Comparison of ENCODE assay signal across 1 cellular context in genomic region chr19:35643255-35644205, GRCh38.
A peak's percentile ranks its signal among the peaks of the same experiment; 100 is the strongest.
TF ChIP-seq lines count a peak whose summit lies in the region.

No MANE protein-coding gene starts in this region.

TF ChIP-seq in HepG2, 621 proteins besides CTCF, POLR2A, EP300 and RAD21 (continued from another document and continues in another):
- TF ChIP-seq RNF219 (CRISPR knock-in tag; IDR thresholded peaks at IDR 0.05) = no peak
- no peak for TF ChIP-seq ZBTB40 (IDR thresholded peaks at IDR 0.05)
- peak; percentile 67 for TF ChIP-seq ZBTB40 (CRISPR knock-in tag; IDR thresholded peaks at IDR 0.05)
- no peak for TF ChIP-seq ARID3A (IDR thresholded peaks at IDR 0.05; ENCODE audit: low read depth, low read length)
- peak; percentile 76; the same call in 1 of the 2 replicates for TF ChIP-seq E2F1 (CRISPR knock-in tag; IDR thresholded peaks at IDR 0.05)
- no peak for TF ChIP-seq ZNF33A (CRISPR knock-in tag; IDR thresholded peaks at IDR 0.05; ENCODE audit: borderline replicate concordance)
- TF ChIP-seq PRDM15 (CRISPR knock-in tag; IDR thresholded peaks at IDR 0.05) = peak; percentile 49; the same call in 1 of the 2 replicates
- no peak for TF ChIP-seq ZNF207 (IDR thresholded peaks at IDR 0.05; ENCODE audit: borderline replicate concordance)
- TF ChIP-seq SP4 (CRISPR knock-in tag; IDR thresholded peaks at IDR 0.05) = peak; percentile 87
- TF ChIP-seq EED (CRISPR knock-in tag; IDR thresholded peaks at IDR 0.05) = no peak; the same call in 1 of the 2 replicates
- TF ChIP-seq NRL (CRISPR knock-in tag; IDR thresholded peaks at IDR 0.05; ENCODE audit: borderline replicate concordance) = peak; percentile 42
- peak; percentile 56; the same call in 1 of the 2 replicates for TF ChIP-seq HES4 (CRISPR knock-in tag; IDR thresholded peaks at IDR 0.05; ENCODE audit: borderline replicate concordance)
- peak; percentile 73 for TF ChIP-seq MLXIP (CRISPR knock-in tag; IDR thresholded peaks at IDR 0.05; ENCODE audit: borderline replicate concordance)
- TF ChIP-seq KAT8 (CRISPR knock-in tag; IDR thresholded peaks at IDR 0.05) = peak; percentile 66
- TF ChIP-seq ZNF678 (CRISPR knock-in tag; IDR thresholded peaks at IDR 0.05) = no peak; the same call in 1 of the 2 replicates
- no peak for TF ChIP-seq ZBTB34 (CRISPR knock-in tag; IDR thresholded peaks at IDR 0.05)
- 0 out of 2 replicates have a peak, but pooled peaks have one; percentile 17 for TF ChIP-seq ZKSCAN8 (CRISPR knock-in tag; IDR thresholded peaks at IDR 0.05; ENCODE audit: borderline replicate concordance)
- peak; percentile 69 for TF ChIP-seq ERF (CRISPR knock-in tag; IDR thresholded peaks at IDR 0.05)
- no peak for TF ChIP-seq NONO (IDR thresholded peaks at IDR 0.05)
- peak; percentile 93 for TF ChIP-seq NONO (CRISPR knock-in tag; conservative IDR thresholded peaks at IDR 0.05)
- TF ChIP-seq ZUFSP (CRISPR knock-in tag; IDR thresholded peaks at IDR 0.05; ENCODE audit: borderline replicate concordance) = no peak
